ENCODE assay signal across 1 cellular context in genomic region chr11:12737024-12737423, GRCh38.
TF ChIP-seq lines count a peak whose summit lies in the region.

No MANE protein-coding gene starts in this region.

TF ChIP-seq in K562, 482 proteins besides CTCF, POLR2A, EP300 and RAD21 (continued from another document and continues in another):
- TF ChIP-seq KHSRP (IDR thresholded peaks at IDR 0.05): no peak
- TF ChIP-seq MTA2 (IDR thresholded peaks at IDR 0.05; ENCODE audit: low read depth): peak; percentile 38; the same call in 1 of the 2 replicates
- TF ChIP-seq DPF2 (IDR thresholded peaks at IDR 0.05): peak; percentile 35; the same call in 1 of the 2 replicates
- TF ChIP-seq ASH1L (IDR thresholded peaks at IDR 0.05; ENCODE audit: borderline replicate concordance, low read depth, partially characterized antibody): no peak
- TF ChIP-seq ZNF76 (CRISPR knock-in tag; IDR thresholded peaks at IDR 0.05; ENCODE audit: borderline replicate concordance): no peak
- TF ChIP-seq DDX20 (tag; IDR thresholded peaks at IDR 0.05; ENCODE audit: low read depth): no peak
- no peak for TF ChIP-seq HDGF (IDR thresholded peaks at IDR 0.05)
- peak; percentile 47 for TF ChIP-seq NCOR1 (IDR thresholded peaks at IDR 0.05)
- TF ChIP-seq ZBTB17 (CRISPR knock-in tag; IDR thresholded peaks at IDR 0.05): no peak
- TF ChIP-seq TAL1 (IDR thresholded peaks at IDR 0.05): peak; percentile 42; the same call in 1 of the 2 replicates
- no peak for TF ChIP-seq ZNF609 (CRISPR knock-in tag; IDR thresholded peaks at IDR 0.05; ENCODE audit: borderline replicate concordance)
- TF ChIP-seq SMARCA4 (IDR thresholded peaks at IDR 0.05): peak; percentile 33; the same call in 1 of the 2 replicates
- 0 out of 2 replicates have a peak, but pooled peaks have one; percentile 24 for TF ChIP-seq CBFA2T2 (conservative IDR thresholded peaks at IDR 0.05)
- TF ChIP-seq USF1 (CRISPR knock-in tag; IDR thresholded peaks at IDR 0.05): no peak
- no peak for TF ChIP-seq ZNF133 (CRISPR knock-in tag; IDR thresholded peaks at IDR 0.05)
- no peak for TF ChIP-seq E2F3 (CRISPR knock-in tag; IDR thresholded peaks at IDR 0.05)
- TF ChIP-seq CTCFL (IDR thresholded peaks at IDR 0.05; ENCODE audit: borderline replicate concordance, insufficient read depth, low read depth, low read length, poor library complexity, severe bottlenecking): no peak
- TF ChIP-seq JUND (IDR thresholded peaks at IDR 0.05; ENCODE audit: borderline replicate concordance, low read depth, low read length): no peak
- no peak for TF ChIP-seq JUND (tag; IDR thresholded peaks at IDR 0.05; ENCODE audit: borderline replicate concordance, low read depth, low read length)
- peak; percentile 25; the same call in 1 of the 2 replicates for TF ChIP-seq LEF1 (IDR thresholded peaks at IDR 0.05)
- TF ChIP-seq ATF1 (CRISPR knock-in tag; IDR thresholded peaks at IDR 0.05): no peak
- TF ChIP-seq ATF1 (tag; IDR thresholded peaks at IDR 0.05): no peak
- TF ChIP-seq GATAD2A (IDR thresholded peaks at IDR 0.05): no peak
- no peak for TF ChIP-seq NONO (IDR thresholded peaks at IDR 0.05; ENCODE audit: low read depth in 2 of 2, low read length in 1 of 2)
- no peak for TF ChIP-seq RERE (CRISPR knock-in tag; IDR thresholded peaks at IDR 0.05; ENCODE audit: borderline replicate concordance)
- no peak for TF ChIP-seq ZNF778 (CRISPR knock-in tag; IDR thresholded peaks at IDR 0.05)
- no peak for TF ChIP-seq HES1 (IDR thresholded peaks at IDR 0.05; ENCODE audit: low read depth)
- TF ChIP-seq FOXJ2 (tag; IDR thresholded peaks at IDR 0.05): no peak
- TF ChIP-seq OTX1 (CRISPR knock-in tag; IDR thresholded peaks at IDR 0.05): no peak
- TF ChIP-seq ZNF592 (IDR thresholded peaks at IDR 0.05): no peak
- TF ChIP-seq PREB (CRISPR knock-in tag; IDR thresholded peaks at IDR 0.05): no peak
- TF ChIP-seq TCF7L2 (IDR thresholded peaks at IDR 0.05; ENCODE audit: low read depth, low read length): no peak
- no peak for TF ChIP-seq TFAM (CRISPR knock-in tag; conservative IDR thresholded peaks at IDR 0.05)
- TF ChIP-seq NFIC (IDR thresholded peaks at IDR 0.05): no peak
- no peak for TF ChIP-seq REST (CRISPR knock-in tag; IDR thresholded peaks at IDR 0.05; ENCODE audit: low read depth)
- TF ChIP-seq ZNF263 (CRISPR knock-in tag; IDR thresholded peaks at IDR 0.05; ENCODE audit: borderline replicate concordance): no peak
- TF ChIP-seq NR3C1 (CRISPR knock-in tag; IDR thresholded peaks at IDR 0.05): no peak
